Comparison of ENCODE assay signal across 1 cellular context in the genomic region with DNA sequence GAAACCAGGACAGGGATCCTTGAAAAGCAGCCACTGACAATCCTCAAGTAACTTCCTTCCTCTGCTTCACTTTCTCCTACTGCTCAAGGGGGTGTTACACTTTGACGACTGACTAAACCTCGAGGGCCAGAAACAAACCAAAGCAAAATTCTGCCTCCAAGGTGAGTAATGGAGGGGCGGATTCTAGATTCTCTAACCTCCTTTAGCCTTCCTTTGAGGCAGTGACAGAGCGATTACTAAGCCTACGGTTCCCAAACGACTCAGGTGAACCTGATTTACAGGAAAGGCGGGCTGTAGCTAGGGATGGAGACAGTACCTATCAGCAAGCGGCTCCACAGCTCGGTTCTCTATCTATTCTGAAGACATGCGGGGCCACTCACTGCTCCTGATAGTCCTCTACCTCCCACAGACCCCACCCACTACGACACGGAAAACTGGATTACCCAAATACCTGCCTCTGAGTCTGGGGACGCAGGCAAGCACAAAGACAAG.
A peak's percentile ranks its signal among the peaks of the same experiment; 100 is the strongest.
TF ChIP-seq lines count a peak whose summit lies in the region.

No MANE protein-coding gene starts in this region.

TF ChIP-seq in GM12878, 131 proteins besides CTCF, POLR2A, EP300 and RAD21:
- TF ChIP-seq MYB (IDR thresholded peaks at IDR 0.05; ENCODE audit: borderline replicate concordance, low read depth, low read length): no peak
- peak; percentile 1; the same call in 1 of the 2 replicates for TF ChIP-seq POLR2AphosphoS5 (IDR thresholded peaks at IDR 0.05; ENCODE audit: low read length)
- 0 out of 2 replicates have a peak, but pooled peaks have one; percentile 6 for TF ChIP-seq MTA3 (IDR thresholded peaks at IDR 0.05; ENCODE audit: borderline replicate concordance, low read length)
- TF ChIP-seq, protein P1, sequence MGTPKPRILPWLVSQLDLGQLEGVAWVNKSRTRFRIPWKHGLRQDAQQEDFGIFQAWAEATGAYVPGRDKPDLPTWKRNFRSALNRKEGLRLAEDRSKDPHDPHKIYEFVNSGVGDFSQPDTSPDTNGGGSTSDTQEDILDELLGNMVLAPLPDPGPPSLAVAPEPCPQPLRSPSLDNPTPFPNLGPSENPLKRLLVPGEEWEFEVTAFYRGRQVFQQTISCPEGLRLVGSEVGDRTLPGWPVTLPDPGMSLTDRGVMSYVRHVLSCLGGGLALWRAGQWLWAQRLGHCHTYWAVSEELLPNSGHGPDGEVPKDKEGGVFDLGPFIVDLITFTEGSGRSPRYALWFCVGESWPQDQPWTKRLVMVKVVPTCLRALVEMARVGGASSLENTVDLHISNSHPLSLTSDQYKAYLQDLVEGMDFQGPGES (IDR thresholded peaks at IDR 0.05): no peak
